ENCODE assay signal across 16 cellular contexts in genomic region chr4:90211174-90211573, GRCh38.
A peak's percentile ranks its signal among the peaks of the same experiment; 100 is the strongest.
DNase-seq lines count a peak whose midpoint lies in the region; ATAC-seq and TF ChIP-seq lines count a peak whose summit lies in the region.
"Had no signal": no experiment of that assay in that cellular context is flagged by ENCODE, and none has a peak within 500 bp of the region (broad histone marks: within the 10 kb centered on the region; RNA-seq: fewer than 3 reads in every experiment).

No MANE protein-coding gene starts in this region.

- intact Hi-C loops in aorta (cut with DNase I) = no loop called here

- no peak overlapping the region for H3K4me3 ChIP-seq in RWPE2 (ENCODE audit: severe bottlenecking)
- no peak overlapping the region for H3K4me3 ChIP-seq in aorta (ENCODE audit: low read length in 2 of 2)
- H3K4me3 ChIP-seq: A549, PC-9, SJCRH30 had no signal

- ATAC-seq in GM19351 (IDR thresholded peaks at IDR 0.05; ENCODE audit: unreplicated experiment) = peak; percentile 59
- peak; percentile 75 for ATAC-seq in HG02884 (IDR thresholded peaks at IDR 0.05; ENCODE audit: unreplicated experiment)
- peak; percentile 48; the same call in 2 of the 3 replicates for ATAC-seq in RWPE2 (ENCODE audit: low read depth)
- ATAC-seq in aorta (ENCODE audit: low FRiP score) = no peak
- ATAC-seq: A549 had no signal

- H3K27me3 ChIP-seq in RWPE2 (ENCODE audit: insufficient read depth, poor library complexity, severe bottlenecking) = no peaks in the 10 kb centered on the region
- no peaks in the 10 kb centered on the region for H3K27me3 ChIP-seq in aorta (ENCODE audit: control insufficient read depth in 1 of 2, insufficient read depth in 2 of 2, low read length in 1 of 2)
- H3K27me3 ChIP-seq: SJCRH30 had no signal

- H3K9me3 ChIP-seq in RWPE2 (ENCODE audit: severe bottlenecking) (no peaks in the 10 kb centered on the region), aorta (ENCODE audit: control insufficient read depth, low read length) (peaks cover 1% of the 10 kb centered on the region)
- H3K9me3 ChIP-seq: A549, SJCRH30 had no signal

- no peak overlapping the region for H3K27ac ChIP-seq in RWPE2 (ENCODE audit: poor library complexity, severe bottlenecking)
- H3K27ac ChIP-seq in aorta (ENCODE audit: low read depth in 1 of 2, low read length in 2 of 2) = no peak overlapping the region
- H3K27ac ChIP-seq: A549, PC-9, SJCRH30 had no signal

- H3K4me1 ChIP-seq in RWPE2 (ENCODE audit: insufficient read depth, poor library complexity, severe bottlenecking) = peaks cover 8% of the 10 kb centered on the region
- no peaks in the 10 kb centered on the region for H3K4me1 ChIP-seq in aorta (ENCODE audit: control insufficient read depth in 1 of 2, insufficient read depth in 2 of 2, low read length in 2 of 2)
- H3K4me1 ChIP-seq: A549, SJCRH30 had no signal

- 74 to 75% methylated on average over 1 of the region's 1 CpG for WGBS in aorta, 2 donors

- H3K36me3 ChIP-seq in RWPE2 (ENCODE audit: low read depth) = no peaks in the 10 kb centered on the region
- no peaks in the 10 kb centered on the region for H3K36me3 ChIP-seq in aorta (ENCODE audit: control insufficient read depth in 1 of 2, insufficient read depth in 2 of 2, low read length in 1 of 2)
- H3K36me3 ChIP-seq: SJCRH30 had no signal

- TF ChIP-seq CTCF in RWPE2 (IDR thresholded peaks at IDR 0.05; ENCODE audit: poor library complexity, severe bottlenecking) = no peak

- DNase-seq in RWPE2 (ENCODE audit: low spot score) (no peak), kidney tubule cell (ENCODE audit: low spot score) (peak; percentile 6), DMS53 (lab: John Stamatoyannopoulos, UW) (no peak), aorta (no peak)
- no peak for DNase-seq in activated CD4-positive, alpha-beta T cell treated with anti-CD3 and anti-CD28 coated beads, Interleukin-2, amount 50 U/mL, for 48 hours
- DNase-seq: CD4-positive, alpha-beta T cell; KG1; NCI-H1417 treated with DMSO at 0.1 percent for 48 hours; NCI-H187 treated with DMSO at 0.1 percent for 48 hours; NCI-H226; NCI-H524 treated with DMSO at 0.1 percent for 48 hours; PC-9; SJCRH30 had no signal
